8 cellular contexts compared by ENCODE assay signal in genomic region chr11:134037093-134037908, GRCh38. TPM values are rescaled to one million over a fixed set of nuclear protein-coding genes. Genes with fewer than 3 reads are reported as not detected.
DNase-seq lines count a peak whose midpoint lies in the region; ATAC-seq lines count a peak whose summit lies in the region.

No MANE protein-coding gene starts in this region.

- peak overlapping the region; percentile 94 to 97 (median 95) for H3K4me3 Mint-ChIP-seq in immature natural killer cell

- no peaks in the 10 kb centered on the region for H3K36me3 ChIP-seq in BLaER1

- H3K4me1 Mint-ChIP-seq in immature natural killer cell = peaks cover 42 to 47% of the 10 kb centered on the region in 2 donors

- no peaks in the 10 kb centered on the region for H3K9me3 ChIP-seq in BLaER1

- H3K4me3 ChIP-seq in BLaER1 = peak overlapping the region; percentile 76

- peak; percentile 71 for ATAC-seq in GM19452 (IDR thresholded peaks at IDR 0.05; ENCODE audit: unreplicated experiment)
- peak; percentile 47 for ATAC-seq in HG03565 (IDR thresholded peaks at IDR 0.05; ENCODE audit: unreplicated experiment)

- H4K20me1 ChIP-seq in BLaER1 = no peaks in the 10 kb centered on the region

- no peaks in the 10 kb centered on the region for H3K36me3 Mint-ChIP-seq in immature natural killer cell

- DNase-seq in T-helper 2 cell = peak; percentile 37 to 79 (median 52)
- peak; percentile 62 to 93 for DNase-seq in T47D (ENCODE audit: low read depth in 1 of 2, low spot score in 1 of 2)
- peak; percentile 36 to 49 (median 47) for DNase-seq in immature natural killer cell
- peak; percentile 27 to 53 for DNase-seq in stimulated activated CD4-positive, alpha-beta T cell treated with anti-CD3 and anti-CD28 coated beads, Interleukin-12 subunit alpha, Interleukin-12 subunit beta, amount 100 ng/mL, for 24 hours (ENCODE audit: low read depth in 2 of 2)
- no peak for DNase-seq in KG1 (lab: John Stamatoyannopoulos, UW)

- peak overlapping the region; percentile 86 for H3K4me2 ChIP-seq in BLaER1

- no peaks in the 10 kb centered on the region for H3K27me3 ChIP-seq in BLaER1

- peak overlapping the region; percentile 92 to 96 (median 94) for H3K27ac Mint-ChIP-seq in immature natural killer cell

- H3K27ac ChIP-seq in BLaER1 = peak overlapping the region; percentile 84

- peak overlapping the region; percentile 83 for H3K9ac ChIP-seq in BLaER1

- in situ Hi-C loops in T47D (cut with HindIII; ENCODE audit: low pct_unique_long_range_greater_than_20kb, low sequenced_read_pairs) = no loop called here

- no peaks in the 10 kb centered on the region for H3K9me3 Mint-ChIP-seq in immature natural killer cell

- H3K27me3 Mint-ChIP-seq in immature natural killer cell (ENCODE audit: low read depth in 3 of 3) = peaks cover 3 to 5% (median 4%) of the 10 kb centered on the region in 3 donors

- peaks cover 88% of the 10 kb centered on the region for H3K4me1 ChIP-seq in BLaER1

RNA-seq across cellular contexts. Expression of gene JAM3, which starts 31.6 kb away (rescaled TPM):
- 1 to 10 TPM in 2 of 3 donors, not detected in 1; 1.6 to 1.9 TPM for polyA plus RNA-seq in immature natural killer cell
